ENCODE assay signal across 8 cellular contexts in genomic region chr10:12349628-12350166, GRCh38. TPM values are rescaled to one million over a fixed set of nuclear protein-coding genes. Genes with fewer than 3 reads are reported as not detected.
DNase-seq lines count a peak whose midpoint lies in the region; ATAC-seq lines count a peak whose summit lies in the region.

No MANE protein-coding gene starts in this region.

- H3K4me1 ChIP-seq in iPS-18a (ENCODE audit: control insufficient read depth, low read depth, low read length) (peaks cover 19% of the 10 kb centered on the region), subcutaneous abdominal adipose tissue (ENCODE audit: control insufficient read depth in 5 of 5, insufficient read depth in 5 of 5, low read length in 5 of 5) (peaks cover 10 to 32% (median 27%) of the 10 kb centered on the region in 5 donors)

- H3K27me3 Mint-ChIP-seq in activated CD4-positive, alpha-beta memory T cell treated with anti-CD3 and anti-CD28 coated beads for 36 hours: peaks cover 5% of the 10 kb centered on the region

- H3K27ac ChIP-seq in iPS-18a (ENCODE audit: low read length) (no peak overlapping the region), subcutaneous abdominal adipose tissue (ENCODE audit: low read depth, low read length) (peak overlapping the region; percentile 17)

- CTCF ChIA-PET in activated CD4-positive, alpha-beta memory T cell treated with anti-CD3 and anti-CD28 coated beads for 36 hours (lab: Charles Lee): interaction anchor here (0.6 to 1.5 kb wide), 5 partner anchors 33 to 358 kb away, joined by 3 to 5 read pairs (median 3); no protein-coding TSS in a partner anchor

- H3K9ac ChIP-seq in iPS-18a (ENCODE audit: low read length) (peak overlapping the region; percentile 50), subcutaneous abdominal adipose tissue (ENCODE audit: low read length in 5 of 5) (peak overlapping the region in 4 of 5 donors; percentile 15 to 55 (median 38))

- H3K27me3 ChIP-seq in iPS-18a (ENCODE audit: control insufficient read depth, insufficient read depth, low read length): peaks cover 42% of the 10 kb centered on the region
- H3K27me3 ChIP-seq in subcutaneous abdominal adipose tissue (ENCODE audit: control insufficient read depth in 5 of 5, insufficient read depth in 4 of 5, low read length in 5 of 5): peaks cover 0 to 20% (median 0%) of the 10 kb centered on the region in 5 donors

- H3K27ac Mint-ChIP-seq in activated CD4-positive, alpha-beta memory T cell treated with anti-CD3 and anti-CD28 coated beads for 36 hours: peak overlapping the region; percentile 88

- H3K36me3 Mint-ChIP-seq in activated CD4-positive, alpha-beta memory T cell treated with anti-CD3 and anti-CD28 coated beads for 36 hours: peaks cover 5% of the 10 kb centered on the region

- intact Hi-C loops in activated CD4-positive, alpha-beta memory T cell treated with anti-CD3 and anti-CD28 coated beads for 36 hours (cut with micrococcal nuclease): loop anchor here (1.0 to 10.0 kb wide), 10 partner anchors 17 to 998 kb away; partner anchors contain the start of genes NUDT5, SEPHS1 and UPF2

- H3K4me3 ChIP-seq in iPS-18a (ENCODE audit: low read length) (peak overlapping the region; percentile 76), subcutaneous abdominal adipose tissue (ENCODE audit: low read depth in 1 of 5, low read length in 5 of 5) (peak overlapping the region; percentile 83 to 93 (median 88))

- H3K9me3 Mint-ChIP-seq in activated CD4-positive, alpha-beta memory T cell treated with anti-CD3 and anti-CD28 coated beads for 36 hours: no peaks in the 10 kb centered on the region

- peak overlapping the region; percentile 94 for H3K4me3 Mint-ChIP-seq in activated CD4-positive, alpha-beta memory T cell treated with anti-CD3 and anti-CD28 coated beads for 36 hours

- peaks cover 44% of the 10 kb centered on the region for H3K4me1 Mint-ChIP-seq in activated CD4-positive, alpha-beta memory T cell treated with anti-CD3 and anti-CD28 coated beads for 36 hours (ENCODE audit: low read depth)

- H3K36me3 ChIP-seq in iPS-18a (ENCODE audit: control insufficient read depth, low read depth, low read length) (no peaks in the 10 kb centered on the region), subcutaneous abdominal adipose tissue (ENCODE audit: control insufficient read depth in 5 of 5, insufficient read depth in 5 of 5, low read length in 5 of 5) (no peaks in the 10 kb centered on the region)

- ATAC-seq in GM19023 (IDR thresholded peaks at IDR 0.05; ENCODE audit: unreplicated experiment) (peak; percentile 47), HG02885 (IDR thresholded peaks at IDR 0.05; ENCODE audit: poor library complexity, unreplicated experiment) (peak; percentile 53)

- DNase-seq in activated CD4-positive, alpha-beta memory T cell treated with anti-CD3 and anti-CD28 coated beads for 36 hours: no peak
- DNase-seq in NCI-H128 (lab: John Stamatoyannopoulos, UW; ENCODE audit: unreplicated experiment) (no peak), NCI-H2227 (lab: John Stamatoyannopoulos, UW; ENCODE audit: unreplicated experiment) (no peak)
- DNase-seq in stimulated activated CD4-positive, alpha-beta T cell treated with anti-CD3 and anti-CD28 coated beads, Interleukin-1b, Interleukin-23, amount 100 ng/mL, for 48 hours: no peak

- H3K9me3 ChIP-seq in iPS-18a (ENCODE audit: control insufficient read depth, low read depth, low read length): no peaks in the 10 kb centered on the region
- H3K9me3 ChIP-seq in subcutaneous abdominal adipose tissue (ENCODE audit: control insufficient read depth in 5 of 5, low read length in 5 of 5): no peaks in the 10 kb centered on the region

- POLR2A ChIA-PET in activated CD4-positive, alpha-beta memory T cell treated with anti-CD3 and anti-CD28 coated beads for 36 hours (lab: Charles Lee): interaction anchor here (0.7 to 1.7 kb wide), 4 partner anchors 16 to 377 kb away, joined by 3 to 9 read pairs (median 4); no protein-coding TSS in a partner anchor

RNA-seq across cellular contexts. Expression of gene CAMK1D, which starts 0.3 kb away (rescaled TPM):
- total RNA-seq in activated CD4-positive, alpha-beta memory T cell treated with anti-CD3 and anti-CD28 coated beads for 36 hours: 10 to 100 TPM; 17.7 to 17.9 TPM
